23 cellular contexts compared by ENCODE assay signal in genomic region chr17:49510720-49511110, GRCh38. TPM values are rescaled to one million over a fixed set of nuclear protein-coding genes. Genes with fewer than 3 reads are reported as not detected.
DNase-seq lines count a peak whose midpoint lies in the region; ATAC-seq, FAIRE-seq and TF ChIP-seq lines count a peak whose summit lies in the region.
"Had no signal": no experiment of that assay in that cellular context is flagged by ENCODE, and none has a peak within 500 bp of the region (broad histone marks: within the 10 kb centered on the region; RNA-seq: fewer than 3 reads in every experiment).

No MANE protein-coding gene starts in this region.

- H2BK5ac ChIP-seq in H9 (ENCODE audit: insufficient read length, low read length), result no peak overlapping the region

- H3K27me3 ChIP-seq in RWPE2 (ENCODE audit: insufficient read depth, poor library complexity, severe bottlenecking), result no peaks in the 10 kb centered on the region
- peaks cover 5 to 55% of the 10 kb centered on the region in 2 experiments; a peak in 4 of 5 replicates for H3K27me3 ChIP-seq in K562 (ENCODE audit: control insufficient read depth in 2 of 2, insufficient read depth in 2 of 2, low read length in 2 of 2)
- H3K27me3 ChIP-seq in H9 (ENCODE audit: insufficient read depth, low read length), result no peaks in the 10 kb centered on the region
- H3K27me3 ChIP-seq: BE2C had no signal

- no peak for TF ChIP-seq EP300 in K562 (IDR thresholded peaks at IDR 0.05; ENCODE audit: low read length)

- no peak overlapping the region for H2AK5ac ChIP-seq in H9 (ENCODE audit: insufficient read length, low read length)

- no peak overlapping the region for H3K4ac ChIP-seq in H9 (ENCODE audit: low read depth, low read length)

- no peak overlapping the region for H3K9ac ChIP-seq in K562 (ENCODE audit: insufficient read depth in 1 of 2, low read depth in 2 of 2, low read length in 2 of 2)
- no peak overlapping the region for H3K9ac ChIP-seq in H9 (ENCODE audit: extremely low read depth, insufficient read length, low read length)

- H3K9me3 Mint-ChIP-seq in mesothelial cell of epicardium, result no peaks in the 10 kb centered on the region
- no peaks in the 10 kb centered on the region for H3K9me3 Mint-ChIP-seq in H9
- H3K9me3 Mint-ChIP-seq: CD8-positive, alpha-beta T cell; HFFc6 had no signal

- H3K27me3 Mint-ChIP-seq in mesothelial cell of epicardium (ENCODE audit: low read depth) (no peaks in the 10 kb centered on the region), H9 (ENCODE audit: low read depth) (peaks cover 10% of the 10 kb centered on the region)

- no peaks in the 10 kb centered on the region for H3K23me2 ChIP-seq in H9 (ENCODE audit: insufficient read length, low read depth, low read length, poor library complexity, severe bottlenecking)

- no TSS peak for BruUV-seq in K562 (replicated peaks; lab: Mats Ljungman, UMichigan)

- H3K4me2 ChIP-seq in K562 (ENCODE audit: insufficient read depth, low read length) (no peak overlapping the region), H9 (ENCODE audit: insufficient read depth, insufficient read length, low read length) (no peak overlapping the region)
- H3K4me2 ChIP-seq: A549 had no signal

- H3K4me3 ChIP-seq in RWPE2 (ENCODE audit: severe bottlenecking), result no peak overlapping the region
- H3K4me3 ChIP-seq in K562, result no peak overlapping the region
- H3K4me3 ChIP-seq: A549 had no signal

- CTCF ChIA-PET in K562 (lab: Yijun Ruan, JAX; ENCODE audit: low intra/inter-chr PET ratio), result no interaction called here

- H2AFZ ChIP-seq in K562 (ENCODE audit: low read depth, low read length), result no peak overlapping the region
- H2AFZ ChIP-seq in H9 (ENCODE audit: low read length), result no peak overlapping the region

- POLR2A ChIA-PET in K562 (lab: Yijun Ruan, JAX), result interaction anchor here (0.6 to 0.9 kb wide), 4 partner anchors 9 to 167 kb away, joined by 3 to 6 read pairs (median 3); no protein-coding TSS in a partner anchor

- H3T11ph ChIP-seq in H9 (ENCODE audit: low read length), result no peak overlapping the region

- ATAC-seq in RWPE2 (ENCODE audit: low read depth), result no peak
- ATAC-seq in K562, result no peak
- ATAC-seq: A549; CD8-positive, alpha-beta T cell had no signal

- H2BK120ac ChIP-seq in H9 (ENCODE audit: low read depth, low read length, poor library complexity, severe bottlenecking), result no peak overlapping the region

- TF ChIP-seq POLR2A in K562 (conservative IDR thresholded peaks at IDR 0.05), result no peak

- H3K27ac ChIP-seq in RWPE2 (ENCODE audit: poor library complexity, severe bottlenecking) (peak overlapping the region; percentile 89), K562 (ENCODE audit: extremely low read depth, low read depth, low read length) (no peak overlapping the region), H9 (ENCODE audit: insufficient read length, low read depth, low read length) (no peak overlapping the region)
- H3K27ac ChIP-seq: A549, C4-2B, HL-60 had no signal

- no peak for TF ChIP-seq RAD21 in K562 (CRISPR knock-in tag; conservative IDR thresholded peaks at IDR 0.05 in 1 of 2, IDR thresholded peaks at IDR 0.05 in 1 of 2)

- H3K4me3 Mint-ChIP-seq in mesothelial cell of epicardium, result no peak overlapping the region
- no peak overlapping the region for H3K4me3 Mint-ChIP-seq in H9
- H3K4me3 Mint-ChIP-seq: CD8-positive, alpha-beta T cell; HFFc6 had no signal

- H3K18ac ChIP-seq in H9 (ENCODE audit: insufficient read length, low read depth, low read length), result no peak overlapping the region

- H3K36me3 Mint-ChIP-seq in mesothelial cell of epicardium, result no peaks in the 10 kb centered on the region
- H3K36me3 Mint-ChIP-seq in H9 (ENCODE audit: insufficient read depth in 1 of 3, low read depth in 3 of 3), result peaks cover 0 to 2% (median 0%) of the 10 kb centered on the region in 3 experiments; a peak in 1 of 7 replicates
- H3K36me3 Mint-ChIP-seq: CD8-positive, alpha-beta T cell had no signal

- WGBS in K562 (ENCODE audit: insufficient coverage, low coverage, missing lambda C conversion rate), result 4% methylated on average over 5 of the region's 5 CpGs
- WGBS in H9 (ENCODE audit: extremely low coverage, insufficient read length, low lambda C conversion rate), result no CpG with 5 or more reads among the region's 5 CpGs

- H3K4me1 Mint-ChIP-seq in mesothelial cell of epicardium, result peaks cover 58% of the 10 kb centered on the region
- H3K4me1 Mint-ChIP-seq in H9, result peaks cover 46 to 59% of the 10 kb centered on the region in 2 experiments

- H3K56ac ChIP-seq in H9 (ENCODE audit: insufficient read length, low read depth, low read length), result no peak overlapping the region

- DNase-seq in RWPE2 (ENCODE audit: low spot score) (no peak), K562 (ENCODE audit: extremely low read depth in 1 of 4, low spot score in 3 of 4) (peak in 1 of 4 experiments; percentile 38), mesothelial cell of epicardium (ENCODE audit: low spot score in 2 of 2, unreplicated experiment in 2 of 2) (no peak), urothelium cell line (ENCODE audit: low spot score) (no peak), H9 (no peak), cortex of kidney (lab: John Stamatoyannopoulos, UW) (no peak)
- no peak for DNase-seq in stimulated activated CD4-positive, alpha-beta T cell treated with anti-CD3 and anti-CD28 coated beads, Interleukin-12 subunit alpha, Interleukin-12 subunit beta, amount 100 ng/mL, for 4 hours
- DNase-seq: BE2C; CD8-positive, alpha-beta T cell; COR-L47; DMS153; DMS79 treated with DMSO at 0.1 percent for 48 hours; EL; GOT3; HCEC 1CT; HFFc6 had no signal

- no peak overlapping the region for H4K8ac ChIP-seq in H9 (replicated peaks; ENCODE audit: insufficient read length, low read depth, low read length)

- no peak overlapping the region for H2BK12ac ChIP-seq in H9 (ENCODE audit: insufficient read length, low read depth, low read length)

- H4K20me1 ChIP-seq in K562 (replicated peaks; ENCODE audit: control insufficient read depth, insufficient read depth, low read length) (peaks cover 6% of the 10 kb centered on the region; the same call in 1 of the 2 replicates), H9 (ENCODE audit: control insufficient read depth, insufficient read depth, insufficient read length) (no peaks in the 10 kb centered on the region)

- H4K91ac ChIP-seq in H9 (ENCODE audit: insufficient read length, low read depth, low read length), result no peak overlapping the region

- H3K9me1 ChIP-seq in K562 (ENCODE audit: control insufficient read depth, insufficient read depth, low read length), result no peaks in the 10 kb centered on the region

- H3K79me1 ChIP-seq in H9 (ENCODE audit: insufficient read depth, low read depth, low read length, poor library complexity, severe bottlenecking), result no peaks in the 10 kb centered on the region

- no peaks in the 10 kb centered on the region for H3K9me3 ChIP-seq in RWPE2 (ENCODE audit: severe bottlenecking)
- no peaks in the 10 kb centered on the region for H3K9me3 ChIP-seq in K562 (replicated peaks; ENCODE audit: control insufficient read depth, insufficient read depth, low read depth, low read length)
- no peaks in the 10 kb centered on the region for H3K9me3 ChIP-seq in H9 (ENCODE audit: control insufficient read depth, low read depth, low read length)
- H3K9me3 ChIP-seq: A549, BE2C had no signal

- FAIRE-seq in K562 (lab: Jason Lieb, UNC), result no peak
- FAIRE-seq in urothelium cell line (lab: Jason Lieb, UNC), result peak; percentile 37
- FAIRE-seq: A549, D721Med, G401.6, GM12892 had no signal

- H3K79me2 ChIP-seq in K562 (ENCODE audit: control insufficient read depth, insufficient read depth, low read length), result no peaks in the 10 kb centered on the region
- no peaks in the 10 kb centered on the region for H3K79me2 ChIP-seq in H9 (ENCODE audit: insufficient read depth, low read length)

- intact Hi-C loops in K562 (cut with micrococcal nuclease), result no loop called here

- no peak overlapping the region for H3K23ac ChIP-seq in H9 (ENCODE audit: insufficient read length, low read depth, low read length)

- no peak overlapping the region for H2BK20ac ChIP-seq in H9 (ENCODE audit: low read depth, low read length, poor library complexity, severe bottlenecking)

- H3K14ac ChIP-seq in H9 (ENCODE audit: insufficient read depth, low read length), result no peak overlapping the region

- in situ Hi-C loops in K562 (cut with MboI), result no loop called here

- H3K4me1 ChIP-seq in RWPE2 (ENCODE audit: insufficient read depth, poor library complexity, severe bottlenecking) (peaks cover 34% of the 10 kb centered on the region), K562 (replicated peaks in 1 of 2; ENCODE audit: control insufficient read depth in 2 of 2, insufficient read depth in 2 of 2, low read length in 2 of 2) (peaks cover 14 to 33% of the 10 kb centered on the region in 2 experiments), H9 (ENCODE audit: insufficient read depth, low read length) (peaks cover 6% of the 10 kb centered on the region; the same call in 1 of the 2 replicates)

- no peaks in the 10 kb centered on the region for H3K36me3 ChIP-seq in RWPE2 (ENCODE audit: low read depth)
- no peaks in the 10 kb centered on the region for H3K36me3 ChIP-seq in K562 (ENCODE audit: control insufficient read depth, insufficient read depth, low read length)
- H3K36me3 ChIP-seq: BE2C had no signal

- TF ChIP-seq CTCF in RWPE2 (IDR thresholded peaks at IDR 0.05; ENCODE audit: poor library complexity, severe bottlenecking), result no peak
- TF ChIP-seq CTCF in K562 (IDR thresholded peaks at IDR 0.05 in 2 of 3, conservative IDR thresholded peaks at IDR 0.05 in 1 of 3; ENCODE audit: insufficient read depth in 2 of 3, low read depth in 1 of 3, low read length in 3 of 3), result no peak
- no peak for TF ChIP-seq CTCF in mesothelial cell of epicardium (IDR thresholded peaks at IDR 0.05; ENCODE audit: unreplicated experiment)
- TF ChIP-seq CTCF in H9 (conservative IDR thresholded peaks at IDR 0.05), result no peak

- H2BK15ac ChIP-seq in H9 (ENCODE audit: low read depth, low read length), result no peak overlapping the region

- no peak overlapping the region for H4K5ac ChIP-seq in H9 (ENCODE audit: insufficient read length, low read depth, low read length)

- H3K27ac Mint-ChIP-seq in mesothelial cell of epicardium (peak overlapping the region; percentile 9), H9 (no peak overlapping the region)
- H3K27ac Mint-ChIP-seq: CD8-positive, alpha-beta T cell; HFFc6 had no signal

RNA-seq across cellular contexts. Expression of gene NGFR, which starts 15.6 kb away (rescaled TPM):
- 0.53 TPM in 1 of 2 replicates, not detected in the other for total RNA-seq in K562 (2011; cell fraction: chromatin; rRNA removed; ENCODE audit: low replicate concordance)
- total RNA-seq in K562 (2011; cell fraction: nucleolus; rRNA removed), result 0.53 and 0.67 TPM in 2 replicates
- total RNA-seq in K562 (2011; cell fraction: nucleoplasm; rRNA removed), result 0.29 and 0.46 TPM in 2 replicates
- 0.08 and 0.23 TPM in 2 replicates for total RNA-seq in K562 (2014; rRNA removed)
- total RNA-seq in K562 (2014; rRNA removed; fragmentation: Illumina TruSeq; extraction: Trizol), result not detected in 2 replicates
- not detected in 2 replicates for total RNA-seq in K562 (2015; rRNA removed; fragmentation: Illumina TruSeq; extraction: Trizol)
- total RNA-seq in K562 (2021), result 0.09 and 0.11 TPM in 2 replicates
- polyA plus RNA-seq in K562 (2011; rRNA removed), result 0.13 and 0.14 TPM in 2 replicates
- 0.16 and 0.18 TPM in 2 replicates for polyA plus RNA-seq in K562 (2011; cell fraction: cytosol; rRNA removed)
- polyA plus RNA-seq in K562 (2011; cell fraction: nucleus; rRNA removed), result 0.06 and 0.11 TPM in 2 replicates
- polyA plus RNA-seq in K562 (2012), result 0.03 and 0.22 TPM in 2 replicates
- polyA plus RNA-seq in K562 (2014; fragmentation: Illumina TruSeq; extraction: Trizol), result 0.04 and 0.07 TPM in 2 replicates
- polyA plus RNA-seq in K562 (2014; fragmentation: Nextera tagmentation; extraction: Ambion mirVana), result not detected
- polyA plus RNA-seq in K562 (2014; rRNA removed), result 0.11 and 0.20 TPM in 2 replicates
- not detected in 2 replicates for polyA minus RNA-seq in K562 (2011; rRNA and poly(A)+ RNA removed)
- polyA minus RNA-seq in K562 (2011; cell fraction: cytosol; rRNA and poly(A)+ RNA removed), result 0.73 TPM in 1 of 2 replicates, not detected in the other
- 0.13 TPM in 1 of 2 replicates, not detected in the other for polyA minus RNA-seq in K562 (2011; cell fraction: nucleus; rRNA and poly(A)+ RNA removed)
- total RNA-seq in mesothelial cell of epicardium, result 14.7 to 16.1 TPM (median 14.9 TPM) in 3 replicates
- total RNA-seq in H9 (2021), result 9.6 and 10.9 TPM in 2 replicates
- polyA plus RNA-seq: AG04450 had no signal
